Comparison of ENCODE assay signal across 12 cellular contexts in genomic region chr1:170929412-170929834, GRCh38. TPM values are rescaled to one million over a fixed set of nuclear protein-coding genes. Genes with fewer than 3 reads are reported as not detected.
DNase-seq lines count a peak whose midpoint lies in the region; ATAC-seq, FAIRE-seq and TF ChIP-seq lines count a peak whose summit lies in the region.
"Had no signal": no experiment of that assay in that cellular context is flagged by ENCODE, and none has a peak within 500 bp of the region (broad histone marks: within the 10 kb centered on the region; RNA-seq: fewer than 3 reads in every experiment).

No MANE protein-coding gene starts in this region.

- ATAC-seq in A549 (no peak; a peak in 1 of 6 replicates), lower lobe of right lung (peak in 1 of 2 donors; percentile 2), HG02870 (IDR thresholded peaks at IDR 0.05; ENCODE audit: unreplicated experiment) (no peak)

- H3K4me2 ChIP-seq in A549, result peak overlapping the region; percentile 15; the same call in 1 of the 3 replicates

- H3K27me3 ChIP-seq in lower lobe of right lung (ENCODE audit: low read depth) (no peaks in the 10 kb centered on the region), MG63 (0 out of 2 replicates have a peak, but pooled peaks cover 2% of the 10 kb centered on the region)

- intact Hi-C loops in lower lobe of right lung (cut with DNase I), result no loop called here

- H3K27ac ChIP-seq in A549, result no peak overlapping the region
- H3K27ac ChIP-seq in lower lobe of right lung, result peak overlapping the region; percentile 69

- H3K36me3 ChIP-seq in lower lobe of right lung, result no peaks in the 10 kb centered on the region
- no peaks in the 10 kb centered on the region for H3K36me3 ChIP-seq in MG63
- H3K36me3 ChIP-seq: HAP-1 had no signal

- TF ChIP-seq CTCF in A549 (IDR thresholded peaks at IDR 0.05) (no peak), choroid plexus epithelial cell (conservative IDR thresholded peaks at IDR 0.05; ENCODE audit: low read depth, low read length) (no peak), lower lobe of right lung (IDR thresholded peaks at IDR 0.05) (no peak)

- H3K9me3 ChIP-seq in A549 (no peaks in the 10 kb centered on the region), lower lobe of right lung (no peaks in the 10 kb centered on the region), MG63 (no peaks in the 10 kb centered on the region)
- H3K9me3 ChIP-seq: HAP-1 had no signal

- 14% methylated on average over 4 of the region's 4 CpGs for WGBS in A549 (ENCODE audit: missing lambda C conversion rate)

- TF ChIP-seq POLR2A in A549 (IDR thresholded peaks at IDR 0.05; ENCODE audit: low read length), result no peak

- DNase-seq in A549 (ENCODE audit: low read depth in 1 of 2, low spot score in 1 of 2) (no peak), HS-5 (ENCODE audit: low read depth) (peak; percentile 11), choroid plexus epithelial cell (ENCODE audit: low read depth) (peak; percentile 44), lower lobe of right lung (no peak), AG08396 (ENCODE audit: low spot score) (no peak), MG63 (no peak)
- DNase-seq in stimulated activated naive CD4-positive, alpha-beta T cell treated with Interleukin-2 at 50 U/mL for 16 hours (lab: John Stamatoyannopoulos, UW), result no peak
- DNase-seq: kidney, T-helper 17 cell had no signal

- FAIRE-seq in A549 (lab: Jason Lieb, UNC), result no peak

- POLR2A ChIA-PET in A549 (lab: Yijun Ruan, JAX), result interaction anchor here (0.7 kb wide), 1 partner anchor 1036 kb away, joined by 5 read pairs; the partner anchor contains the start of gene SCYL3

- CTCF ChIA-PET in A549 (lab: Yijun Ruan, JAX), result interaction anchor here (0.7 to 1.8 kb wide), 16 partner anchors 9 to 1020 kb away, joined by 3 to 13 read pairs (median 3); no protein-coding TSS in a partner anchor

- H3K4me1 ChIP-seq in A549 (no peaks in the 10 kb centered on the region), lower lobe of right lung (peaks cover 23% of the 10 kb centered on the region)

- no peak for TF ChIP-seq EP300 in A549 (IDR thresholded peaks at IDR 0.05)

- H3K4me3 ChIP-seq in A549, result no peak overlapping the region
- no peak overlapping the region for H3K4me3 ChIP-seq in choroid plexus epithelial cell (ENCODE audit: low read depth, low read length)
- no peak overlapping the region for H3K4me3 ChIP-seq in lower lobe of right lung
- H3K4me3 ChIP-seq in MG63, result no peak overlapping the region
- H3K4me3 ChIP-seq: HAP-1 had no signal

- no peak for TF ChIP-seq RAD21 in A549 (conservative IDR thresholded peaks at IDR 0.05 in 1 of 2, IDR thresholded peaks at IDR 0.05 in 1 of 2)

TF ChIP-seq in A549, 52 proteins besides CTCF, POLR2A, EP300 and RAD21:
- TF ChIP-seq TFCP2L1 (CRISPR knock-in tag; IDR thresholded peaks at IDR 0.05), result no peak
- no peak for TF ChIP-seq POLR2AphosphoS2 (conservative IDR thresholded peaks at IDR 0.05; ENCODE audit: low read length)
- no peak for TF ChIP-seq HEYL (CRISPR knock-in tag; IDR thresholded peaks at IDR 0.05)
- TF ChIP-seq PHF8 (IDR thresholded peaks at IDR 0.05; ENCODE audit: borderline replicate concordance, low read depth), result no peak
- TF ChIP-seq CHD2 (IDR thresholded peaks at IDR 0.05; ENCODE audit: low read length, partially characterized antibody), result no peak
- no peak for TF ChIP-seq FOSB (CRISPR knock-in tag; IDR thresholded peaks at IDR 0.05)
- TF ChIP-seq HDAC2 (IDR thresholded peaks at IDR 0.05), result no peak
- no peak for TF ChIP-seq BCL3 (IDR thresholded peaks at IDR 0.05)
- no peak for TF ChIP-seq HOXA7 (CRISPR knock-in tag; IDR thresholded peaks at IDR 0.05)
- TF ChIP-seq RCOR1 (IDR thresholded peaks at IDR 0.05; ENCODE audit: low read depth, low read length), result no peak
- no peak for TF ChIP-seq USF2 (IDR thresholded peaks at IDR 0.05)
TF ChIP-seq in A549: peak in this region for 0.

RNA-seq across cellular contexts. Expression of gene MROH9, which starts 5.9 kb away (rescaled TPM):
- polyA plus RNA-seq in A549 (2011; rRNA removed), result not detected in 2 replicates
- polyA plus RNA-seq in A549 (2012; cell fraction: cytosol; rRNA removed), result not detected in 2 replicates
- not detected in 2 replicates for polyA plus RNA-seq in A549 (2012; cell fraction: nucleus; rRNA removed)
- polyA plus RNA-seq in A549 (2017; fragmentation: RNase III; extraction: RNeasy Plus Mini Kit Qiagen cat#74134 plus additional on column Dnase treatment), result not detected in 3 replicates
- polyA minus RNA-seq in A549 (2011; rRNA and poly(A)+ RNA removed), result not detected in 2 replicates
- 1.2 TPM for total RNA-seq in lower lobe of right lung
- total RNA-seq in MG63 (2014; rRNA removed; shearing (Covaris generic); ENCODE audit: low replicate concordance), result not detected in 2 replicates
- total RNA-seq: kidney, T-helper 17 cell, urinary bladder had no signal
- polyA plus RNA-seq: urinary bladder had no signal

Comparison
In these comparisons a context has a peak if more than half of its experiments do, and no peak if none do; other contexts are left out.
1. DNase-seq: peak in HS-5 (single experiment) and choroid plexus epithelial cell (single experiment); none in A549 (0 of 2), lower lobe of right lung (single experiment), AG08396 (single experiment), stimulated activated naive CD4-positive, alpha-beta T cell treated with Interleukin-2 at 50 U/mL for 16 hours (single experiment) and MG63 (single experiment).